Comparison of ENCODE assay signal across 27 cellular contexts in the genomic region with DNA sequence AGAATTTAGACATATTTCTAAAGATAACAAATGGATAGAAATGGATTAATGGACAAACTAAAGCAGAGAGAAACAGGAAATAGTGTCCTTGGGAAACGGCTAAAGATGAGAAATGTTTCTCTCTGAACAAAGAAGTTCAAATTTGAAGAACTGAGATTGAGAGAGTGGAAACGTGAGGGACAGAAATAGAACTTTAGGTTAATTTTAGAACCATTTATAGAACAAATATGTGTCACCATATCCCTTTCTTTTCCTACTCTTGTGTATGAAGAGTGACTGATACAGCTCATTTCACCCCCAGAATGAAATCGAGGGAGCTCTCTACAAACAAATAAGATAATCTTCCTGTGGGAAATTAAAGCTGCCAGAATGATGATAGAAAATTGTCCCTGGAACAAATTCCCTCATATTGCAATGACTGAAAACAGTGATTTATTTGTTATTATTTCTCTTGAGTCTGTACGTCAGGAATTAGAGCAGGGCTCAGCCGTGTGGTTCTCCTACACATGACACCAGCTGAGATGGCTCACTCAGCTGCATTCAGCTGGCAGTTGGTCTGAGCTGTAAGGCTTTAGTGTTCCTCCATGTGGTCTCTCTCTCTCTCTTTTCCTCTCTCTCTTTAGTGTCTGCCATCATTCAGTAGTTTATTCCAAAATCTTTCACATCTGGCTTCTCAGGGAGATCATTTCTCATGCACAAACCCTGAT. TPM values are rescaled to one million over a fixed set of nuclear protein-coding genes. Genes with fewer than 3 reads are reported as not detected.
A peak's percentile ranks its signal among the peaks of the same experiment; 100 is the strongest.
DNase-seq lines count a peak whose midpoint lies in the region; ATAC-seq and TF ChIP-seq lines count a peak whose summit lies in the region.
"Had no signal": no experiment of that assay in that cellular context is flagged by ENCODE, and none has a peak within 500 bp of the region (broad histone marks: within the 10 kb centered on the region; RNA-seq: fewer than 3 reads in every experiment).

No MANE protein-coding gene starts in this region.

- ATAC-seq in GM18499 (IDR thresholded peaks at IDR 0.05; ENCODE audit: insufficient read depth, unreplicated experiment) (peak; percentile 75), GM21390 (IDR thresholded peaks at IDR 0.05; ENCODE audit: unreplicated experiment) (peak; percentile 60), HG02885 (IDR thresholded peaks at IDR 0.05; ENCODE audit: poor library complexity, unreplicated experiment) (peak; percentile 71), SK-N-SH treated with all-trans-retinoic acid at 6 μM for 48 hours (no peak), T-helper 17 cell (no peak)
- ATAC-seq: pancreas had no signal

- H3K27me3 ChIP-seq in colonic mucosa: no peaks in the 10 kb centered on the region
- H3K27me3 ChIP-seq: pancreas, SJCRH30, stomach had no signal

- no peaks in the 10 kb centered on the region for H3K36me3 Mint-ChIP-seq in T-helper 17 cell (ENCODE audit: low read depth)
- H3K36me3 Mint-ChIP-seq: activated naive CD8-positive, alpha-beta T cell treated with anti-CD3 and anti-CD28 coated beads, Interleukin-2, amount 10 ng/mL, durations not matched to agents 7 days and 5 days had no signal

- no peak overlapping the region for H3K9ac ChIP-seq in colonic mucosa (ENCODE audit: low read depth in 2 of 2, low read length in 2 of 2)
- H3K9ac ChIP-seq: KMS-11 had no signal

- H3K9me3 ChIP-seq in T-helper 17 cell (ENCODE audit: control insufficient read depth, low read length, poor library complexity, severe bottlenecking) (no peaks in the 10 kb centered on the region), colonic mucosa (no peaks in the 10 kb centered on the region)
- H3K9me3 ChIP-seq: pancreas, SJCRH30, stomach had no signal

- no peaks in the 10 kb centered on the region for H3K4me1 ChIP-seq in colonic mucosa
- H3K4me1 ChIP-seq: pancreas, SJCRH30, stomach had no signal

- no peaks in the 10 kb centered on the region for H3K27me3 Mint-ChIP-seq in T-helper 17 cell
- H3K27me3 Mint-ChIP-seq: activated naive CD8-positive, alpha-beta T cell treated with anti-CD3 and anti-CD28 coated beads, Interleukin-2, amount 10 ng/mL, durations not matched to agents 7 days and 5 days; brain; CD4-positive, alpha-beta T cell had no signal

- H3K36me3 ChIP-seq in colonic mucosa: no peaks in the 10 kb centered on the region
- H3K36me3 ChIP-seq: pancreas, SJCRH30, stomach had no signal

- H3K27ac ChIP-seq in colonic mucosa: no peak overlapping the region
- H3K27ac ChIP-seq: KMS-11, pancreas, PC-9, SJCRH30, stomach had no signal

- no peak overlapping the region for H3K4me3 ChIP-seq in colonic mucosa
- H3K4me3 ChIP-seq: pancreas, PC-9, SJCRH30, stomach had no signal

- intact Hi-C loops in colonic mucosa (cut with DNase I): no loop called here

- no peak for TF ChIP-seq CTCF in colonic mucosa (IDR thresholded peaks at IDR 0.05)

- no peaks in the 10 kb centered on the region for H3K4me1 Mint-ChIP-seq in T-helper 17 cell
- H3K4me1 Mint-ChIP-seq: activated naive CD8-positive, alpha-beta T cell treated with anti-CD3 and anti-CD28 coated beads, Interleukin-2, amount 10 ng/mL, durations not matched to agents 7 days and 5 days had no signal

- no peak overlapping the region for H3K4me3 Mint-ChIP-seq in T-helper 17 cell
- H3K4me3 Mint-ChIP-seq: activated naive CD8-positive, alpha-beta T cell treated with anti-CD3 and anti-CD28 coated beads, Interleukin-2, amount 10 ng/mL, durations not matched to agents 7 days and 5 days; activated T-helper 1 cell treated with anti-CD3 and anti-CD28 coated beads, Interleukin-12 subunit alpha, Interleukin-12 subunit beta, Interleukin-2, Interleukin-4 antibody, amounts not matched to agents 30 ng/mL and 10 ng/mL and 1 ng/mL, durations not matched to agents 14 hours and 24 hours and 36 hours; brain; CD4-positive, alpha-beta T cell had no signal

- DNase-seq in LHCN-M2 (ENCODE audit: low read depth): peak; percentile 2
- no peak for DNase-seq in T-helper 17 cell
- DNase-seq in colonic mucosa: no peak
- DNase-seq in HK-2 (ENCODE audit: unreplicated experiment): no peak
- DNase-seq: ACHN; activated CD4-positive, CD25-positive, alpha-beta regulatory T cell; activated naive CD8-positive, alpha-beta T cell treated with anti-CD3 and anti-CD28 coated beads, Interleukin-2, amount 10 ng/mL, durations not matched to agents 7 days and 5 days; CD4-positive, alpha-beta T cell; DMS53; hippocampal formation; islet precursor cell; NCI-H69; pancreas; PC-9; SJCRH30; stimulated activated CD4-positive, alpha-beta T cell treated with anti-CD3 and anti-CD28 coated beads, Interleukin-1b, Interleukin-23, amount 100 ng/mL, for 48 hours; stomach had no signal

- no peak overlapping the region for H3K27ac Mint-ChIP-seq in T-helper 17 cell
- H3K27ac Mint-ChIP-seq: activated naive CD8-positive, alpha-beta T cell treated with anti-CD3 and anti-CD28 coated beads, Interleukin-2, amount 10 ng/mL, durations not matched to agents 7 days and 5 days; activated T-helper 1 cell treated with anti-CD3 and anti-CD28 coated beads, Interleukin-12 subunit alpha, Interleukin-12 subunit beta, Interleukin-2, Interleukin-4 antibody, amounts not matched to agents 30 ng/mL and 10 ng/mL and 1 ng/mL, durations not matched to agents 14 hours and 24 hours and 36 hours; brain; CD4-positive, alpha-beta T cell had no signal

TF ChIP-seq in SK-N-SH treated with all-trans-retinoic acid at 6 μM for 48 hours, 23 proteins besides CTCF, POLR2A, EP300 and RAD21:
- TF ChIP-seq PPARA (CRISPR knock-in tag; IDR thresholded peaks at IDR 0.05; ENCODE audit: borderline replicate concordance) (no peak), CSDC2 (CRISPR knock-in tag; IDR thresholded peaks at IDR 0.05) (no peak), BACH2 (CRISPR knock-in tag; IDR thresholded peaks at IDR 0.05; ENCODE audit: borderline replicate concordance) (no peak), ZNF70 (CRISPR knock-in tag; IDR thresholded peaks at IDR 0.05) (no peak), OSR1 (CRISPR knock-in tag; IDR thresholded peaks at IDR 0.05) (no peak), GLIS3 (CRISPR knock-in tag; IDR thresholded peaks at IDR 0.05) (no peak)
- TF ChIP-seq, protein P1, sequence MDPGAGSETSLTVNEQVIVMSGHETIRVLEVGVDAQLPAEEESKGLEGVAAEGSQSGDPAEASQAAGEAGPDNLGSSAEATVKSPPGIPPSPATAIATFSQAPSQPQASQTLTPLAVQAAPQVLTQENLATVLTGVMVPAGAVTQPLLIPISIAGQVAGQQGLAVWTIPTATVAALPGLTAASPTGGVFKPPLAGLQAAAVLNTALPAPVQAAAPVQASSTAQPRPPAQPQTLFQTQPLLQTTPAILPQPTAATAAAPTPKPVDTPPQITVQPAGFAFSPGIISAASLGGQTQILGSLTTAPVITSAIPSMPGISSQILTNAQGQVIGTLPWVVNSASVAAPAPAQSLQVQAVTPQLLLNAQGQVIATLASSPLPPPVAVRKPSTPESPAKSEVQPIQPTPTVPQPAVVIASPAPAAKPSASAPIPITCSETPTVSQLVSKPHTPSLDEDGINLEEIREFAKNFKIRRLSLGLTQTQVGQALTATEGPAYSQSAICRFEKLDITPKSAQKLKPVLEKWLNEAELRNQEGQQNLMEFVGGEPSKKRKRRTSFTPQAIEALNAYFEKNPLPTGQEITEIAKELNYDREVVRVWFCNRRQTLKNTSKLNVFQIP (CRISPR knock-in tag; IDR thresholded peaks at IDR 0.05; ENCODE audit: borderline replicate concordance, low read depth): no peak
- TF ChIP-seq, protein P2, sequence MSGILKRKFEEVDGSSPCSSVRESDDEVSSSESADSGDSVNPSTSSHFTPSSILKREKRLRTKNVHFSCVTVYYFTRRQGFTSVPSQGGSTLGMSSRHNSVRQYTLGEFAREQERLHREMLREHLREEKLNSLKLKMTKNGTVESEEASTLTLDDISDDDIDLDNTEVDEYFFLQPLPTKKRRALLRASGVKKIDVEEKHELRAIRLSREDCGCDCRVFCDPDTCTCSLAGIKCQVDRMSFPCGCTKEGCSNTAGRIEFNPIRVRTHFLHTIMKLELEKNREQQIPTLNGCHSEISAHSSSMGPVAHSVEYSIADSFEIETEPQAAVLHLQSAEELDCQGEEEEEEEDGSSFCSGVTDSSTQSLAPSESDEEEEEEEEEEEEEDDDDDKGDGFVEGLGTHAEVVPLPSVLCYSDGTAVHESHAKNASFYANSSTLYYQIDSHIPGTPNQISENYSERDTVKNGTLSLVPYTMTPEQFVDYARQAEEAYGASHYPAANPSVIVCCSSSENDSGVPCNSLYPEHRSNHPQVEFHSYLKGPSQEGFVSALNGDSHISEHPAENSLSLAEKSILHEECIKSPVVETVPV (CRISPR knock-in tag; IDR thresholded peaks at IDR 0.05): no peak

RNA-seq across cellular contexts. Expression of a gene that starts 46.6 kb away (rescaled TPM):
- total RNA-seq in LHCN-M2 (2014; rRNA removed) (2.1 and 7.1 TPM in 2 replicates), T-helper 17 cell (not detected), colonic mucosa (under 1 TPM in 1 of 2 donors, not detected in 1; 0.42 TPM)
- 1.7 TPM for polyA plus RNA-seq in LHCN-M2 (2012)
- total RNA-seq: activated CD8-positive, alpha-beta memory T cell treated with anti-CD3 and anti-CD28 coated beads for 36 hours; activated naive CD8-positive, alpha-beta T cell treated with anti-CD3 and anti-CD28 coated beads, Interleukin-2, amount 10 ng/mL, durations not matched to agents 7 days and 5 days; activated T-helper 1 cell treated with anti-CD3 and anti-CD28 coated beads, Interleukin-12 subunit alpha, Interleukin-12 subunit beta, Interleukin-2, Interleukin-4 antibody, amounts not matched to agents 30 ng/mL and 10 ng/mL and 1 ng/mL, durations not matched to agents 14 hours and 24 hours and 36 hours; CD4-positive, alpha-beta T cell; lung microvascular endothelial cell; PC-9; T-helper 2 cell treated with Interferon-gamma antibody and Interleukin-4, amounts not matched to agents 100 ng/mL and 5 ng/mL, for 36 hours had no signal

Comparison
In these comparisons a context has a peak if more than half of its experiments do, and no peak if none do; other contexts are left out.
1. ATAC-seq: peak in GM18499 (single experiment), GM21390 (single experiment) and HG02885 (single experiment); none in SK-N-SH treated with all-trans-retinoic acid at 6 μM for 48 hours (single experiment) and T-helper 17 cell (single experiment).